ENCODE assay signal across 1 cellular context in genomic region chr4:119014658-119015057, GRCh38.
TF ChIP-seq lines count a peak whose summit lies in the region.

No MANE protein-coding gene starts in this region.

TF ChIP-seq in SK-N-SH treated with all-trans-retinoic acid at 6 μM for 48 hours, 23 proteins besides CTCF, POLR2A, EP300 and RAD21 (continued from another document):
- no peak for TF ChIP-seq POU6F1 (CRISPR knock-in tag; IDR thresholded peaks at IDR 0.05; ENCODE audit: borderline replicate concordance, low read depth)
